Comparison of ENCODE assay signal across 23 cellular contexts in the genomic region with DNA sequence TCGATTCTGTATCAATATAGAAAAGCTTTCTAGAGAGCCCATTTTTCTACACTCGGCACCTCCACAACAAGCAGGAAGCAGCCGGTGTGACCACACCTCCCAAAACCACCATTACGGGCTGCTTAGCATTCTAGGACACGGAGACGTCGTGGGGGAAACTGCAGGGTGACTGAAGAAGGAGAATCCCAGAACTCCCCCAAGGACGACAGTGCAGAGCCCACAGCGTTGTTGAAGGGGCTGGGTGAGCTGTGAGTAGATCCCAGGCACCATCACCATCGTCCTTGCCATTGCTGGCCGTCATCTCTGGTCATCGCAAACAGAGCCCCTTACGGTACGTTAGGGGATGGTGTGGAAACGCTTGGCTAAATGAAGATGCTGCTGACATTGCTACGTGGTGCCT.
"Had no signal": no experiment of that assay in that cellular context is flagged by ENCODE, and none has a peak within 500 bp of the region (broad histone marks: within the 10 kb centered on the region; RNA-seq: fewer than 3 reads in every experiment).

No MANE protein-coding gene starts in this region.

- H3K27ac ChIP-seq: brain microvascular endothelial cell, coronary artery, dorsolateral prefrontal cortex, esophagus squamous epithelium, gastroesophageal sphincter had no signal

- H3K36me3 ChIP-seq: brain microvascular endothelial cell, esophagus squamous epithelium, gastroesophageal sphincter had no signal

- H3K27me3 ChIP-seq: brain microvascular endothelial cell, dorsolateral prefrontal cortex, esophagus squamous epithelium had no signal

- H3K4me1 ChIP-seq: esophagus squamous epithelium, gastroesophageal sphincter had no signal

- H3K4me3 ChIP-seq: coronary artery, dorsolateral prefrontal cortex, esophagus squamous epithelium, gastroesophageal sphincter had no signal

- DNase-seq: activated CD4-positive, alpha-beta T cell treated with anti-CD3 and anti-CD28 coated beads for 36 hours; activated CD4-positive, alpha-beta T cell treated with anti-CD3 and anti-CD28 coated beads, Interleukin-2, amount 10 ng/mL, durations not matched to agents 7 days and 5 days; activated CD4-positive, alpha-beta T cell treated with anti-CD3 and anti-CD28 coated beads, Interleukin-2, amount 50 U/mL, for 48 hours; activated CD4-positive, CD25-positive, alpha-beta regulatory T cell; activated CD4-positive, CD25-positive, alpha-beta regulatory T cell treated with anti-CD3 and anti-CD28 coated beads, Interleukin-2, amount 50 U/mL, for 72 hours; activated CD8-positive, alpha-beta memory T cell treated with anti-CD3 and anti-CD28 coated beads for 24 hours; activated CD8-positive, alpha-beta T cell treated with anti-CD3 and anti-CD28 coated beads for 36 hours; activated effector memory CD4-positive, alpha-beta T cell treated with Interleukin-2 at 50 U/mL for 16 hours; activated gamma-delta T cell treated with Interleukin-2 at 50 U/mL for 16 hours; activated naive CD4-positive, alpha-beta T cell treated with anti-CD3 and anti-CD28 coated beads, Interleukin-2, amount 50 U/mL, for 16 hours; activated naive CD4-positive, alpha-beta T cell treated with Interleukin-2 at 50 U/mL for 16 hours; activated T-cell treated with anti-CD3 and anti-CD28 coated beads, Interleukin-2, amount 50 U/mL, for 4 hours; amniotic stem cell; anterior cingulate cortex; brain microvascular endothelial cell; dorsolateral prefrontal cortex; effector memory CD8-positive, alpha-beta T cell; erythroblast; esophagus squamous epithelium; foreskin melanocyte; T-helper 2 cell had no signal
